Comparison of ENCODE assay signal across 8 cellular contexts in the genomic region with DNA sequence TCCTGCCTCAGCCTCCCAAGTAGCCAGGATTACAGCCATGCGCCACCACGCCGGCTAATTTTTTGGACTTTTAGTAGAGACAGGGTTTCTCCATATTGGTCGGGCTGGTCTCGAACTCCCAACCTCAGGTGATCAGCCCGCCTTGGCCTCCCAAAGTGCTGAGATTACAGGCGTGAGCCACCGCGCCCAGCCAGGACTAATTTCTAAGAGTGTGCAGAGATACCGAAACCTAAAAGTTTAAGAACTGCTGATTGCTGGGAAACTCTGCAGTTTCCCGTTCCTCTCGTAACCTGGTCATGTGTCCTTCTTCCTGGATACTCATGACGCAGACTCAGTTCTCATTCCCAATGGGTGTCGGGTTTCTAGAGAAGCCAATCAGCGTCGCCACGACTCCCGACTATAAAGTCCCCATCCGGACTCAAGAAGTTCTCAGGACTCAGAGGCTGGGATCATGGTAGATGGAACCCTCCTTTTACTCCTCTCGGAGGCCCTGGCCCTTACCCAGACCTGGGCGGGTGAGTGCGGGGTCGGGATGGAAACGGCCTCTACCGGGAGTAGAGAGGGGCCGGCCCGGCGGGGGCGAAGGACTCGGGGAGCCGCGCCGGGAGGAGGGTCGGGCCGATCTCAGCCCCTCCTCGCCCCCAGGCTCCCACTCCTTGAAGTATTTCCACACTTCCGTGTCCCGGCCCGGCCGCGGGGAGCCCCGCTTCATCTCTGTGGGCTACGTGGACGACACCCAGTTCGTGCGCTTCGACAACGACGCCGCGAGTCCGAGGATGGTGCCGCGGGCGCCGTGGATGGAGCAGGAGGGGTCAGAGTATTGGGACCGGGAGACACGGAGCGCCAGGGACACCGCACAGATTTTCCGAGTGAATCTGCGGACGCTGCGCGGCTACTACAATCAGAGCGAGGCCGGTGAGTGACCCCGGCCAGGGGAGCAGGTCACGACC. TPM values are rescaled to one million over a fixed set of nuclear protein-coding genes. Genes with fewer than 3 reads are reported as not detected.
DNase-seq lines count a peak whose midpoint lies in the region; ATAC-seq and TF ChIP-seq lines count a peak whose summit lies in the region.

A gene (plus strand): TSS at position 429 of the 950 bp plus-strand sequence. CDS start 23 bp downstream, at position 452.

- H3K9me3 ChIP-seq in HUES64 (ENCODE audit: insufficient read depth, low read depth, low read length) (no peaks in the 10 kb centered on the region), PC-3 (ENCODE audit: low read length) (no peaks in the 10 kb centered on the region), muscle layer of colon (ENCODE audit: low read length) (no peaks in the 10 kb centered on the region)

- peak within 1 kb of the TSS; percentile 98 for H3K4me3 Mint-ChIP-seq in activated T-cell treated with anti-CD3 and anti-CD28 coated beads, Interleukin-2, amount 50 U/mL, for 4 hours

- CTCF ChIA-PET in PC-3 (lab: Charles Lee): no interaction called here

- peaks cover 3% of the 10 kb centered on the region; the same call in 1 of the 2 replicates for H4K20me1 ChIP-seq in PC-3 (ENCODE audit: low read length)

- H3K4me1 ChIP-seq in HUES64 (ENCODE audit: insufficient read depth, low read length) (no peaks in the 10 kb centered on the region), PC-3 (ENCODE audit: insufficient read depth, low read length) (peaks cover 8% of the 10 kb centered on the region), muscle layer of colon (ENCODE audit: insufficient read depth, low read length) (peaks cover 15% of the 10 kb centered on the region)

- H3K4me3 ChIP-seq in HUES64 (ENCODE audit: low read length) (peak within 1 kb of the TSS; percentile 89), PC-3 (ENCODE audit: low read length) (peak within 1 kb of the TSS; percentile 90), muscle layer of colon (ENCODE audit: low read depth in 1 of 2, low read length in 2 of 2) (peak within 1 kb of the TSS; percentile 92 to 100)

- H3K36me3 Mint-ChIP-seq in activated T-cell treated with anti-CD3 and anti-CD28 coated beads, Interleukin-2, amount 50 U/mL, for 4 hours (ENCODE audit: insufficient read depth): peaks cover 38% of the 10 kb centered on the region

- no peaks in the 10 kb centered on the region for H3K9me3 Mint-ChIP-seq in activated T-cell treated with anti-CD3 and anti-CD28 coated beads, Interleukin-2, amount 50 U/mL, for 4 hours

- no peaks in the 10 kb centered on the region for H3K9me2 ChIP-seq in PC-3 (replicated peaks; ENCODE audit: low read length)

- H2AFZ ChIP-seq in PC-3 (ENCODE audit: low read length): peak within 1 kb of the TSS; percentile 87

- H3F3A ChIP-seq in PC-3 (ENCODE audit: low read length, unreplicated experiment): no peaks in the 10 kb centered on the region

- peaks cover 40% of the 10 kb centered on the region for H3K4me1 Mint-ChIP-seq in activated T-cell treated with anti-CD3 and anti-CD28 coated beads, Interleukin-2, amount 50 U/mL, for 4 hours (ENCODE audit: low read depth)

- H3K27ac ChIP-seq in HUES64 (ENCODE audit: low read depth, low read length) (peak within 1 kb of the TSS; percentile 49; the same call in 1 of the 2 replicates), PC-3 (ENCODE audit: low read length) (peak within 1 kb of the TSS; percentile 38), muscle layer of colon (ENCODE audit: low read depth, low read length) (peak within 1 kb of the TSS; percentile 99)

- POLR2A ChIA-PET in PC-3 (lab: Charles Lee; ENCODE audit: unreplicated experiment): no interaction called here

- peaks cover 20% of the 10 kb centered on the region for H3K79me2 ChIP-seq in PC-3 (ENCODE audit: low read length)

- H3K27me3 ChIP-seq in HUES64 (ENCODE audit: insufficient read depth, low read length): peaks cover 9% of the 10 kb centered on the region; the same call in 1 of the 2 replicates
- no peaks in the 10 kb centered on the region for H3K27me3 ChIP-seq in PC-3 (ENCODE audit: low read length)
- H3K27me3 ChIP-seq in muscle layer of colon (ENCODE audit: control insufficient read depth in 1 of 2, insufficient read depth in 2 of 2, low read length in 2 of 2): no peaks in the 10 kb centered on the region

- ATAC-seq in GM21423 (IDR thresholded peaks at IDR 0.05; ENCODE audit: unreplicated experiment) (peak; percentile 89), PC-3 (peak; percentile 91), esophagus mucosa (peak; percentile 91)
- peak; percentile 77 to 78 for ATAC-seq in activated T-cell treated with anti-CD3 and anti-CD28 coated beads, Interleukin-2, amount 50 U/mL, for 4 hours

- TF ChIP-seq CTCF in PC-3 (conservative IDR thresholded peaks at IDR 0.05; ENCODE audit: low read depth, low read length): no peak

- DNase-seq in D341Med (ENCODE audit: low spot score) (peak; percentile 79), PC-3 (peak; percentile 99)
- DNase-seq in activated T-cell treated with anti-CD3 and anti-CD28 coated beads, Interleukin-2, amount 50 U/mL, for 4 hours: peak; percentile 88
- DNase-seq in stimulated activated CD8-positive, alpha-beta memory T cell treated with anti-CD3 and anti-CD28 coated beads, Interleukin-7, amount 100 ng/mL, for 24 hours (ENCODE audit: low read depth): peak; percentile 67

- H3K27me3 Mint-ChIP-seq in activated T-cell treated with anti-CD3 and anti-CD28 coated beads, Interleukin-2, amount 50 U/mL, for 4 hours (ENCODE audit: low read depth): no peaks in the 10 kb centered on the region

- intact Hi-C loops in PC-3 (cut with micrococcal nuclease): loop anchor here (1.0 to 10.0 kb wide), 2 partner anchors 38 to 235 kb away; a partner anchor contains a TSS

- H3K36me3 ChIP-seq in HUES64 (ENCODE audit: insufficient read depth, low read length) (peaks cover 23% of the 10 kb centered on the region), PC-3 (ENCODE audit: low read depth, low read length) (peaks cover 10% of the 10 kb centered on the region; the same call in 1 of the 2 replicates), muscle layer of colon (ENCODE audit: insufficient read depth, low read length) (peaks cover 38% of the 10 kb centered on the region)

- 6% methylated on average over 69 of the region's 69 CpGs for WGBS in HUES64

- peak within 1 kb of the TSS; percentile 65 for H3K9ac ChIP-seq in HUES64 (ENCODE audit: low read depth, low read length)
- peak within 1 kb of the TSS; percentile 80 for H3K9ac ChIP-seq in PC-3 (ENCODE audit: low read length)
- peak within 1 kb of the TSS; percentile 95 for H3K9ac ChIP-seq in muscle layer of colon (ENCODE audit: low read length)

- peak within 1 kb of the TSS; percentile 90 for H3K4me2 ChIP-seq in PC-3 (ENCODE audit: low read length)

- BruUV-seq in PC-3 (replicated peaks; lab: Mats Ljungman, UMichigan): TSS peak; percentile 88

RNA-seq across cellular contexts. Expression of the gene that starts here (rescaled TPM):
- 15.0 TPM for polyA plus RNA-seq in HUES64 (2013, experiment 1 of 2)
- polyA plus RNA-seq in HUES64 (2013, experiment 2 of 2): 19.5 TPM
- total RNA-seq in PC-3 (2014; rRNA removed): 131 and 161 TPM in 2 replicates
- total RNA-seq in activated T-cell treated with anti-CD3 and anti-CD28 coated beads, Interleukin-2, amount 50 U/mL, for 4 hours: 1,000 to 10,000 TPM in 1 of 3 donors, 100 to 1,000 TPM in 2; 695 to 1,026 (median 934) TPM
- 190 TPM for total RNA-seq in esophagus mucosa

Comparison
In these comparisons a context has a peak if more than half of its experiments do, and no peak if none do; other contexts are left out.
1. Peak in every context shown above with its lines: DNase-seq, ATAC-seq, H3K4me3 ChIP-seq and H3K27ac ChIP-seq.
2. H3K27ac ChIP-seq: peak in every context shown above with its lines; median percentile 99 in muscle layer of colon; 49 in HUES64; 38 in PC-3.